In the genomic region with DNA sequence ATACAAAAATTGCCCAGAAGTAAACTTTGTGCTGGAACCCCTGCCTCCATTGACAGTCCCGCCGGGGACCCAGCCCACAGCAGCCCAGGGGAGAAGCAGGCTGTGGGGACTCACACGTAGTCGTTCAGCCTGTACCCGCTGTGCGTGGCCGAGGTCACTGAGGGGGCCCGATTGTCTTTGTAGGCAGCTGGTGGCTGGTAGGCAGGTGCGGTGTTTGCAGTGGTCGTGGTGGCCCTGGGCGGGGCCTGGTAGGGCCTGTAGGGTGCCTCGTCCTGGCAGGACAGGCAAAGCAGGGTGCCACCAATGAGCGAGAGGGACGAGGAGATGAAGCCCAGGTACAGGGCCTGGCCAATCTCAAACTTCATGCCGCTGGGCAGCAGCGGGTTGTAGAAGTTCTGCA, we compare ENCODE assay signal across 1 cellular context.
TF ChIP-seq lines count a peak whose summit lies in the region.

No MANE protein-coding gene starts in this region.

TF ChIP-seq in WTC11, 78 proteins besides CTCF, POLR2A, EP300 and RAD21 (continued from another document):
- no peak for TF ChIP-seq TEAD1 (CRISPR knock-in tag; IDR thresholded peaks at IDR 0.05)
- TF ChIP-seq JAZF1 (CRISPR knock-in tag; IDR thresholded peaks at IDR 0.05) = no peak
